In genomic region chr7:134128829-134129228, GRCh38 we compare ENCODE assay signal across 22 cellular contexts. TPM values are rescaled to one million over a fixed set of nuclear protein-coding genes. Genes with fewer than 3 reads are reported as not detected.
DNase-seq lines count a peak whose midpoint lies in the region; ATAC-seq lines count a peak whose summit lies in the region.
"Had no signal": no experiment of that assay in that cellular context is flagged by ENCODE, and none has a peak within 500 bp of the region (broad histone marks: within the 10 kb centered on the region; RNA-seq: fewer than 3 reads in every experiment).

No MANE protein-coding gene starts in this region.

- H3K27ac Mint-ChIP-seq in T-helper 17 cell, result no peak overlapping the region
- H3K27ac Mint-ChIP-seq in naive thymus-derived CD4-positive, alpha-beta T cell, result no peak overlapping the region
- H3K27ac Mint-ChIP-seq in stimulated activated naive CD8-positive, alpha-beta T cell treated with anti-CD3 and anti-CD28 coated beads, Interleukin-15, amount 100 ng/mL, for 72 hours, result no peak overlapping the region

- H3K9me3 Mint-ChIP-seq in activated T-cell treated with anti-CD3 and anti-CD28 coated beads, Interleukin-2, amount 50 U/mL, for 4 hours, result no peaks in the 10 kb centered on the region
- H3K9me3 Mint-ChIP-seq in naive thymus-derived CD4-positive, alpha-beta T cell, result peaks cover 0 to 3% (median 0%) of the 10 kb centered on the region in 11 donors
- H3K9me3 Mint-ChIP-seq in stimulated activated naive CD8-positive, alpha-beta T cell treated with anti-CD3 and anti-CD28 coated beads, Interleukin-15, amount 100 ng/mL, for 72 hours, result no peaks in the 10 kb centered on the region

- CTCF ChIA-PET in naive thymus-derived CD4-positive, alpha-beta T cell (lab: Charles Lee), result no interaction called here

- H3K36me3 ChIP-seq in naive thymus-derived CD4-positive, alpha-beta T cell (ENCODE audit: control insufficient read depth in 2 of 3, insufficient read depth in 3 of 3, low read length in 3 of 3), result no peaks in the 10 kb centered on the region
- H3K36me3 ChIP-seq: BLaER1 treated with 17β-estradiol and CSF1 and Interleukin-3, amounts not matched to agents 10 nM and 100 nM; Peyer's patch had no signal

- intact Hi-C loops in naive thymus-derived CD4-positive, alpha-beta T cell (cut with micrococcal nuclease), result loop anchor here in 1 of 2 donors (5.0 to 10.0 kb wide), 2 partner anchors 306 to 1428 kb away; partner anchors contain the start of gene NUP205

- H3K4me1 ChIP-seq in naive thymus-derived CD4-positive, alpha-beta T cell (ENCODE audit: control insufficient read depth in 2 of 2, insufficient read depth in 2 of 2, low read length in 2 of 2), result peaks cover 3 to 9% of the 10 kb centered on the region in 2 donors
- H3K4me1 ChIP-seq: Caco-2 had no signal

- no peaks in the 10 kb centered on the region for H3K9me3 ChIP-seq in T-helper 17 cell (ENCODE audit: control insufficient read depth, low read length, poor library complexity, severe bottlenecking)
- H3K9me3 ChIP-seq in naive thymus-derived CD4-positive, alpha-beta T cell (ENCODE audit: control insufficient read depth in 2 of 3, low read length in 3 of 3), result no peaks in the 10 kb centered on the region
- H3K9me3 ChIP-seq: BLaER1 treated with 17β-estradiol and CSF1 and Interleukin-3, amounts not matched to agents 10 nM and 100 nM; Caco-2; Peyer's patch; SK-N-SH had no signal

- H3K27ac ChIP-seq in naive thymus-derived CD4-positive, alpha-beta T cell (ENCODE audit: low read depth, low read length), result no peak overlapping the region
- H3K27ac ChIP-seq: Peyer's patch had no signal

- no peak for DNase-seq in activated T-cell treated with anti-CD3 and anti-CD28 coated beads, Interleukin-2, amount 50 U/mL, for 4 hours
- DNase-seq in activated T-cell treated with anti-CD3 and anti-CD28 coated beads, Interleukin-2, amount 50 U/mL, for 1 hour, result no peak
- no peak for DNase-seq in T-helper 17 cell
- no peak for DNase-seq in naive thymus-derived CD4-positive, alpha-beta T cell
- DNase-seq in stimulated activated naive CD8-positive, alpha-beta T cell treated with anti-CD3 and anti-CD28 coated beads, Interleukin-15, amount 100 ng/mL, for 72 hours, result no peak
- DNase-seq: Caco-2, DMS53, IMR-90, MV-4-11, NCI-H1436, NCI-H2081, NCI-H524, Peyer's patch, Right ventricle myocardium superior, SK-N-SH had no signal

- H3K4me3 Mint-ChIP-seq in activated T-cell treated with anti-CD3 and anti-CD28 coated beads, Interleukin-2, amount 50 U/mL, for 4 hours, result peak overlapping the region; percentile 84
- H3K4me3 Mint-ChIP-seq in T-helper 17 cell, result peak overlapping the region; percentile 89
- peak overlapping the region in 7 of 10 donors; percentile 2 to 96 (median 86) for H3K4me3 Mint-ChIP-seq in naive thymus-derived CD4-positive, alpha-beta T cell
- H3K4me3 Mint-ChIP-seq in stimulated activated naive CD8-positive, alpha-beta T cell treated with anti-CD3 and anti-CD28 coated beads, Interleukin-15, amount 100 ng/mL, for 72 hours, result peak overlapping the region; percentile 47 to 81

- H3K27me3 ChIP-seq in naive thymus-derived CD4-positive, alpha-beta T cell (ENCODE audit: control insufficient read depth in 2 of 2, insufficient read depth in 2 of 2, low read length in 2 of 2), result no peaks in the 10 kb centered on the region
- H3K27me3 ChIP-seq: BLaER1 treated with 17β-estradiol and CSF1 and Interleukin-3, amounts not matched to agents 10 nM and 100 nM; Peyer's patch had no signal

- H3K4me3 ChIP-seq in naive thymus-derived CD4-positive, alpha-beta T cell (ENCODE audit: low read length), result no peak overlapping the region
- H3K4me3 ChIP-seq: BLaER1 treated with 17β-estradiol and CSF1 and Interleukin-3, amounts not matched to agents 10 nM and 100 nM; GM12878; Peyer's patch had no signal

- no peaks in the 10 kb centered on the region for H3K36me3 Mint-ChIP-seq in activated T-cell treated with anti-CD3 and anti-CD28 coated beads, Interleukin-2, amount 50 U/mL, for 4 hours (ENCODE audit: insufficient read depth)
- peaks cover 8% of the 10 kb centered on the region for H3K36me3 Mint-ChIP-seq in T-helper 17 cell (ENCODE audit: low read depth)
- peaks cover 0 to 7% (median 0%) of the 10 kb centered on the region in 5 donors for H3K36me3 Mint-ChIP-seq in naive thymus-derived CD4-positive, alpha-beta T cell

- ATAC-seq in activated T-cell treated with anti-CD3 and anti-CD28 coated beads, Interleukin-2, amount 50 U/mL, for 4 hours, result no peak
- ATAC-seq in T-helper 17 cell (no peak), HG03521 (IDR thresholded peaks at IDR 0.05; ENCODE audit: unreplicated experiment) (no peak), HG03432 (IDR thresholded peaks at IDR 0.05; ENCODE audit: unreplicated experiment) (no peak), HG02870 (IDR thresholded peaks at IDR 0.05; ENCODE audit: unreplicated experiment) (no peak)
- no peak for ATAC-seq in naive thymus-derived CD4-positive, alpha-beta T cell
- no peak for ATAC-seq in stimulated activated naive CD8-positive, alpha-beta T cell treated with anti-CD3 and anti-CD28 coated beads, Interleukin-15, amount 100 ng/mL, for 72 hours
- ATAC-seq: GM12878 had no signal

- POLR2A ChIA-PET in naive thymus-derived CD4-positive, alpha-beta T cell (lab: Charles Lee), result no interaction called here

- H3K27me3 Mint-ChIP-seq in activated T-cell treated with anti-CD3 and anti-CD28 coated beads, Interleukin-2, amount 50 U/mL, for 4 hours (ENCODE audit: low read depth), result peaks cover 36% of the 10 kb centered on the region
- H3K27me3 Mint-ChIP-seq in T-helper 17 cell, result peaks cover 50% of the 10 kb centered on the region
- peaks cover 30 to 51% (median 31%) of the 10 kb centered on the region in 5 donors for H3K27me3 Mint-ChIP-seq in naive thymus-derived CD4-positive, alpha-beta T cell
- peaks cover 35% of the 10 kb centered on the region for H3K27me3 Mint-ChIP-seq in stimulated activated naive CD8-positive, alpha-beta T cell treated with anti-CD3 and anti-CD28 coated beads, Interleukin-15, amount 100 ng/mL, for 72 hours

- H3K4me1 Mint-ChIP-seq in activated T-cell treated with anti-CD3 and anti-CD28 coated beads, Interleukin-2, amount 50 U/mL, for 4 hours (ENCODE audit: low read depth), result peaks cover 13% of the 10 kb centered on the region
- peaks cover 12% of the 10 kb centered on the region for H3K4me1 Mint-ChIP-seq in T-helper 17 cell
- peaks cover 13 to 26% (median 18%) of the 10 kb centered on the region in 7 donors for H3K4me1 Mint-ChIP-seq in naive thymus-derived CD4-positive, alpha-beta T cell
- peaks cover 14% of the 10 kb centered on the region for H3K4me1 Mint-ChIP-seq in stimulated activated naive CD8-positive, alpha-beta T cell treated with anti-CD3 and anti-CD28 coated beads, Interleukin-15, amount 100 ng/mL, for 72 hours

RNA-seq across cellular contexts. Expression of gene LRGUK, which starts 1.7 kb away (rescaled TPM):
- total RNA-seq in activated T-cell treated with anti-CD3 and anti-CD28 coated beads, Interleukin-2, amount 50 U/mL, for 4 hours, result under 1 TPM in 2 of 3 donors, not detected in 1; 0.05 to 0.16 TPM
- total RNA-seq in T-helper 17 cell, result under 1 TPM; 0.57 to 0.60 TPM
- 1 to 10 TPM in 1 of 5 experiments, under 1 TPM in 4; 0.22 to 1.0 (median 0.43) TPM for total RNA-seq in naive thymus-derived CD4-positive, alpha-beta T cell
- polyA plus RNA-seq in naive thymus-derived CD4-positive, alpha-beta T cell, result under 1 TPM in 1 of 2 donors, not detected in 1; 0.30 TPM
- total RNA-seq: G401, HT-29, IMR-90 had no signal
